In genomic region chr3:161366067-161366466, GRCh38 we compare ENCODE assay signal across 1 cellular context.
TF ChIP-seq lines count a peak whose summit lies in the region.

No MANE protein-coding gene starts in this region.

TF ChIP-seq in H1, 55 proteins besides CTCF, POLR2A, EP300 and RAD21 (continued from another document):
- TF ChIP-seq, protein P1, sequence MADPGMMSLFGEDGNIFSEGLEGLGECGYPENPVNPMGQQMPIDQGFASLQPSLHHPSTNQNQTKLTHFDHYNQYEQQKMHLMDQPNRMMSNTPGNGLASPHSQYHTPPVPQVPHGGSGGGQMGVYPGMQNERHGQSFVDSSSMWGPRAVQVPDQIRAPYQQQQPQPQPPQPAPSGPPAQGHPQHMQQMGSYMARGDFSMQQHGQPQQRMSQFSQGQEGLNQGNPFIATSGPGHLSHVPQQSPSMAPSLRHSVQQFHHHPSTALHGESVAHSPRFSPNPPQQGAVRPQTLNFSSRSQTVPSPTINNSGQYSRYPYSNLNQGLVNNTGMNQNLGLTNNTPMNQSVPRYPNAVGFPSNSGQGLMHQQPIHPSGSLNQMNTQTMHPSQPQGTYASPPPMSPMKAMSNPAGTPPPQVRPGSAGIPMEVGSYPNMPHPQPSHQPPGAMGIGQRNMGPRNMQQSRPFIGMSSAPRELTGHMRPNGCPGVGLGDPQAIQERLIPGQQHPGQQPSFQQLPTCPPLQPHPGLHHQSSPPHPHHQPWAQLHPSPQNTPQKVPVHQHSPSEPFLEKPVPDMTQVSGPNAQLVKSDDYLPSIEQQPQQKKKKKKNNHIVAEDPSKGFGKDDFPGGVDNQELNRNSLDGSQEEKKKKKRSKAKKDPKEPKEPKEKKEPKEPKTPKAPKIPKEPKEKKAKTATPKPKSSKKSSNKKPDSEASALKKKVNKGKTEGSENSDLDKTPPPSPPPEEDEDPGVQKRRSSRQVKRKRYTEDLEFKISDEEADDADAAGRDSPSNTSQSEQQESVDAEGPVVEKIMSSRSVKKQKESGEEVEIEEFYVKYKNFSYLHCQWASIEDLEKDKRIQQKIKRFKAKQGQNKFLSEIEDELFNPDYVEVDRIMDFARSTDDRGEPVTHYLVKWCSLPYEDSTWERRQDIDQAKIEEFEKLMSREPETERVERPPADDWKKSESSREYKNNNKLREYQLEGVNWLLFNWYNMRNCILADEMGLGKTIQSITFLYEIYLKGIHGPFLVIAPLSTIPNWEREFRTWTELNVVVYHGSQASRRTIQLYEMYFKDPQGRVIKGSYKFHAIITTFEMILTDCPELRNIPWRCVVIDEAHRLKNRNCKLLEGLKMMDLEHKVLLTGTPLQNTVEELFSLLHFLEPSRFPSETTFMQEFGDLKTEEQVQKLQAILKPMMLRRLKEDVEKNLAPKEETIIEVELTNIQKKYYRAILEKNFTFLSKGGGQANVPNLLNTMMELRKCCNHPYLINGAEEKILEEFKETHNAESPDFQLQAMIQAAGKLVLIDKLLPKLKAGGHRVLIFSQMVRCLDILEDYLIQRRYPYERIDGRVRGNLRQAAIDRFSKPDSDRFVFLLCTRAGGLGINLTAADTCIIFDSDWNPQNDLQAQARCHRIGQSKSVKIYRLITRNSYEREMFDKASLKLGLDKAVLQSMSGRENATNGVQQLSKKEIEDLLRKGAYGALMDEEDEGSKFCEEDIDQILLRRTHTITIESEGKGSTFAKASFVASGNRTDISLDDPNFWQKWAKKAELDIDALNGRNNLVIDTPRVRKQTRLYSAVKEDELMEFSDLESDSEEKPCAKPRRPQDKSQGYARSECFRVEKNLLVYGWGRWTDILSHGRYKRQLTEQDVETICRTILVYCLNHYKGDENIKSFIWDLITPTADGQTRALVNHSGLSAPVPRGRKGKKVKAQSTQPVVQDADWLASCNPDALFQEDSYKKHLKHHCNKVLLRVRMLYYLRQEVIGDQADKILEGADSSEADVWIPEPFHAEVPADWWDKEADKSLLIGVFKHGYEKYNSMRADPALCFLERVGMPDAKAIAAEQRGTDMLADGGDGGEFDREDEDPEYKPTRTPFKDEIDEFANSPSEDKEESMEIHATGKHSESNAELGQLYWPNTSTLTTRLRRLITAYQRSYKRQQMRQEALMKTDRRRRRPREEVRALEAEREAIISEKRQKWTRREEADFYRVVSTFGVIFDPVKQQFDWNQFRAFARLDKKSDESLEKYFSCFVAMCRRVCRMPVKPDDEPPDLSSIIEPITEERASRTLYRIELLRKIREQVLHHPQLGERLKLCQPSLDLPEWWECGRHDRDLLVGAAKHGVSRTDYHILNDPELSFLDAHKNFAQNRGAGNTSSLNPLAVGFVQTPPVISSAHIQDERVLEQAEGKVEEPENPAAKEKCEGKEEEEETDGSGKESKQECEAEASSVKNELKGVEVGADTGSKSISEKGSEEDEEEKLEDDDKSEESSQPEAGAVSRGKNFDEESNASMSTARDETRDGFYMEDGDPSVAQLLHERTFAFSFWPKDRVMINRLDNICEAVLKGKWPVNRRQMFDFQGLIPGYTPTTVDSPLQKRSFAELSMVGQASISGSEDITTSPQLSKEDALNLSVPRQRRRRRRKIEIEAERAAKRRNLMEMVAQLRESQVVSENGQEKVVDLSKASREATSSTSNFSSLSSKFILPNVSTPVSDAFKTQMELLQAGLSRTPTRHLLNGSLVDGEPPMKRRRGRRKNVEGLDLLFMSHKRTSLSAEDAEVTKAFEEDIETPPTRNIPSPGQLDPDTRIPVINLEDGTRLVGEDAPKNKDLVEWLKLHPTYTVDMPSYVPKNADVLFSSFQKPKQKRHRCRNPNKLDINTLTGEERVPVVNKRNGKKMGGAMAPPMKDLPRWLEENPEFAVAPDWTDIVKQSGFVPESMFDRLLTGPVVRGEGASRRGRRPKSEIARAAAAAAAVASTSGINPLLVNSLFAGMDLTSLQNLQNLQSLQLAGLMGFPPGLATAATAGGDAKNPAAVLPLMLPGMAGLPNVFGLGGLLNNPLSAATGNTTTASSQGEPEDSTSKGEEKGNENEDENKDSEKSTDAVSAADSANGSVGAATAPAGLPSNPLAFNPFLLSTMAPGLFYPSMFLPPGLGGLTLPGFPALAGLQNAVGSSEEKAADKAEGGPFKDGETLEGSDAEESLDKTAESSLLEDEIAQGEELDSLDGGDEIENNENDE (IDR thresholded peaks at IDR 0.05; ENCODE audit: insufficient replicate concordance, low read length): no peak
- TF ChIP-seq NRF1 (IDR thresholded peaks at IDR 0.05; ENCODE audit: low read depth, low read length) (no peak), MAX (IDR thresholded peaks at IDR 0.05) (no peak), CHD1 (IDR thresholded peaks at IDR 0.05; ENCODE audit: low read depth, low read length) (no peak), FOSL1 (IDR thresholded peaks at IDR 0.05; ENCODE audit: insufficient read depth, low read depth, low read length) (no peak), PHF8 (conservative IDR thresholded peaks at IDR 0.05; ENCODE audit: low read depth, low read length) (no peak), CREB1 (IDR thresholded peaks at IDR 0.05) (no peak)
